ENCODE assay signal across 8 cellular contexts in genomic region chr19:10333758-10334339, GRCh38. TPM values are rescaled to one million over a fixed set of nuclear protein-coding genes. Genes with fewer than 3 reads are reported as not detected.
DNase-seq lines count a peak whose midpoint lies in the region; ATAC-seq and TF ChIP-seq lines count a peak whose summit lies in the region.

No MANE protein-coding gene starts in this region.

- no peak for TF ChIP-seq CTCF in fibroblast of mammary gland (conservative IDR thresholded peaks at IDR 0.05; ENCODE audit: control insufficient read depth, insufficient read depth, low read depth, low read length)
- no peak for TF ChIP-seq CTCF in retinal pigment epithelial cell (conservative IDR thresholded peaks at IDR 0.05; ENCODE audit: low read depth, low read length)

- no peaks in the 10 kb centered on the region for H3K4me1 ChIP-seq in SJCRH30

- H3K4me3 ChIP-seq in SJCRH30 (peak overlapping the region; percentile 96), fibroblast of mammary gland (ENCODE audit: control insufficient read depth, low read depth, low read length) (peak overlapping the region; percentile 88), retinal pigment epithelial cell (ENCODE audit: low read length) (peak overlapping the region; percentile 89)

- no peaks in the 10 kb centered on the region for H3K9me3 ChIP-seq in SJCRH30 (replicated peaks)

- no peak for ATAC-seq in GM19467 (IDR thresholded peaks at IDR 0.05; ENCODE audit: unreplicated experiment)

- peaks cover 12% of the 10 kb centered on the region for H3K36me3 ChIP-seq in SJCRH30

- DNase-seq in NCI-H748 (lab: John Stamatoyannopoulos, UW; ENCODE audit: unreplicated experiment) (peak; percentile 61), NCI-H748 treated with DMSO at 0.1 percent for 48 hours (lab: John Stamatoyannopoulos, UW) (no peak), SJCRH30 (no peak), fibroblast of mammary gland (ENCODE audit: low read depth) (no peak), retinal pigment epithelial cell (ENCODE audit: low read depth) (no peak), NCI-H1694 (lab: John Stamatoyannopoulos, UW) (no peak), HT-29 (ENCODE audit: low spot score) (no peak)

- peak overlapping the region; percentile 95; the same call in 1 of the 2 replicates for H3K27ac ChIP-seq in SJCRH30

- H3K27me3 ChIP-seq in SJCRH30 = no peaks in the 10 kb centered on the region

RNA-seq across cellular contexts. Expression of gene RAVER1, which starts 0.5 kb away (rescaled TPM):
- total RNA-seq in SJCRH30 (2014; rRNA removed; shearing (Covaris generic)) = 20.1 and 21.3 TPM in 2 replicates
- 35.5 and 45.3 TPM in 2 replicates for total RNA-seq in HT-29 (2014; rRNA removed; shearing (Covaris generic))

RNA-seq across cellular contexts. Expression of gene ICAM3, which starts 5.6 kb away (rescaled TPM):
- 2.1 and 2.8 TPM in 2 replicates for total RNA-seq in SJCRH30 (2014; rRNA removed; shearing (Covaris generic))
- total RNA-seq in HT-29 (2014; rRNA removed; shearing (Covaris generic)) = 11.0 and 18.2 TPM in 2 replicates

RNA-seq across cellular contexts. Expression of gene FDX2, which starts 18.0 kb away (rescaled TPM):
- 11.5 and 17.5 TPM in 2 replicates for total RNA-seq in SJCRH30 (2014; rRNA removed; shearing (Covaris generic))
- 50.2 and 50.9 TPM in 2 replicates for total RNA-seq in HT-29 (2014; rRNA removed; shearing (Covaris generic))

RNA-seq across cellular contexts. Expression of gene ZGLP1, which starts 24.2 kb away (rescaled TPM):
- total RNA-seq in SJCRH30 (2014; rRNA removed; shearing (Covaris generic)) = 0.89 and 2.1 TPM in 2 replicates
- 0.16 and 0.51 TPM in 2 replicates for total RNA-seq in HT-29 (2014; rRNA removed; shearing (Covaris generic))

RNA-seq across cellular contexts. Expression of gene ICAM5, which starts 44.1 kb away (rescaled TPM):
- 0.22 and 0.28 TPM in 2 replicates for total RNA-seq in SJCRH30 (2014; rRNA removed; shearing (Covaris generic))
- 0.34 and 0.56 TPM in 2 replicates for total RNA-seq in HT-29 (2014; rRNA removed; shearing (Covaris generic))
